In genomic region chr1:54280652-54281051, GRCh38 we compare ENCODE assay signal across 9 cellular contexts.
DNase-seq lines count a peak whose midpoint lies in the region; ATAC-seq and TF ChIP-seq lines count a peak whose summit lies in the region.
"Had no signal": no experiment of that assay in that cellular context is flagged by ENCODE, and none has a peak within 500 bp of the region (broad histone marks: within the 10 kb centered on the region; RNA-seq: fewer than 3 reads in every experiment).

No MANE protein-coding gene starts in this region.

- peaks cover 24% of the 10 kb centered on the region for H3K36me3 Mint-ChIP-seq in activated T-helper 1 cell treated with anti-CD3 and anti-CD28 coated beads, Interleukin-12 subunit alpha, Interleukin-12 subunit beta, Interleukin-2, Interleukin-4 antibody, amounts not matched to agents 30 ng/mL and 10 ng/mL and 1 ng/mL, durations not matched to agents 14 hours and 24 hours and 36 hours (ENCODE audit: low read depth)

- no peak for TF ChIP-seq EP300 in gastroesophageal sphincter (IDR thresholded peaks at IDR 0.05)

- H3K27ac ChIP-seq in gastroesophageal sphincter: peak overlapping the region in 3 of 4 donors; percentile 95 to 98 (median 97)

- no peaks in the 10 kb centered on the region for H3K9me3 Mint-ChIP-seq in activated T-helper 1 cell treated with anti-CD3 and anti-CD28 coated beads, Interleukin-12 subunit alpha, Interleukin-12 subunit beta, Interleukin-2, Interleukin-4 antibody, amounts not matched to agents 30 ng/mL and 10 ng/mL and 1 ng/mL, durations not matched to agents 14 hours and 24 hours and 36 hours
- no peaks in the 10 kb centered on the region for H3K9me3 Mint-ChIP-seq in stimulated activated naive CD8-positive, alpha-beta T cell treated with anti-CD3 and anti-CD28 coated beads, Interleukin-15, amount 100 ng/mL, for 72 hours

- WGBS in gastroesophageal sphincter (ENCODE audit: low coverage in 1 of 2), 2 donors: 77 to 81% methylated on average over 5 to 10 of the region's 12 CpGs

- H3K27me3 Mint-ChIP-seq in activated T-helper 1 cell treated with anti-CD3 and anti-CD28 coated beads, Interleukin-12 subunit alpha, Interleukin-12 subunit beta, Interleukin-2, Interleukin-4 antibody, amounts not matched to agents 30 ng/mL and 10 ng/mL and 1 ng/mL, durations not matched to agents 14 hours and 24 hours and 36 hours (ENCODE audit: insufficient read depth): no peaks in the 10 kb centered on the region
- H3K27me3 Mint-ChIP-seq in stimulated activated naive CD8-positive, alpha-beta T cell treated with anti-CD3 and anti-CD28 coated beads, Interleukin-15, amount 100 ng/mL, for 72 hours: no peaks in the 10 kb centered on the region

- peak; percentile 22 for DNase-seq in activated CD4-positive, alpha-beta T cell treated with anti-CD3 and anti-CD28 coated beads for 48 hours
- no peak for DNase-seq in activated CD4-positive, alpha-beta T cell treated with anti-CD3 and anti-CD28 coated beads for 1 hour
- peak; percentile 26 for DNase-seq in activated T-helper 1 cell treated with anti-CD3 and anti-CD28 coated beads, Interleukin-12 subunit alpha, Interleukin-12 subunit beta, Interleukin-2, Interleukin-4 antibody, amounts not matched to agents 30 ng/mL and 10 ng/mL and 1 ng/mL, durations not matched to agents 14 hours and 24 hours and 36 hours (ENCODE audit: low spot score)
- DNase-seq in stimulated activated naive CD8-positive, alpha-beta T cell treated with anti-CD3 and anti-CD28 coated beads, Interleukin-15, amount 100 ng/mL, for 72 hours: no peak
- no peak for DNase-seq in cerebellum (ENCODE audit: low spot score)
- no peak for DNase-seq in NCI-H82 (lab: John Stamatoyannopoulos, UW)
- DNase-seq: lower lobe of right lung had no signal

- H3K4me3 ChIP-seq in gastroesophageal sphincter: no peak overlapping the region
- H3K4me3 ChIP-seq: lower lobe of right lung had no signal

- H3K4me1 ChIP-seq in gastroesophageal sphincter: peaks cover 12 to 84% (median 47%) of the 10 kb centered on the region in 3 donors

- no peak for TF ChIP-seq CTCF in gastroesophageal sphincter (IDR thresholded peaks at IDR 0.05)

- H3K27ac Mint-ChIP-seq in activated T-helper 1 cell treated with anti-CD3 and anti-CD28 coated beads, Interleukin-12 subunit alpha, Interleukin-12 subunit beta, Interleukin-2, Interleukin-4 antibody, amounts not matched to agents 30 ng/mL and 10 ng/mL and 1 ng/mL, durations not matched to agents 14 hours and 24 hours and 36 hours: peak overlapping the region; percentile 88
- H3K27ac Mint-ChIP-seq in stimulated activated naive CD8-positive, alpha-beta T cell treated with anti-CD3 and anti-CD28 coated beads, Interleukin-15, amount 100 ng/mL, for 72 hours: peak overlapping the region; percentile 82 to 93

- ATAC-seq in gastroesophageal sphincter (no peak), GM18909 (IDR thresholded peaks at IDR 0.05; ENCODE audit: poor library complexity, unreplicated experiment) (no peak)
- no peak for ATAC-seq in stimulated activated naive CD8-positive, alpha-beta T cell treated with anti-CD3 and anti-CD28 coated beads, Interleukin-15, amount 100 ng/mL, for 72 hours
- ATAC-seq: lower lobe of right lung had no signal

- H3K4me1 Mint-ChIP-seq in activated T-helper 1 cell treated with anti-CD3 and anti-CD28 coated beads, Interleukin-12 subunit alpha, Interleukin-12 subunit beta, Interleukin-2, Interleukin-4 antibody, amounts not matched to agents 30 ng/mL and 10 ng/mL and 1 ng/mL, durations not matched to agents 14 hours and 24 hours and 36 hours (ENCODE audit: low read depth): peaks cover 84% of the 10 kb centered on the region
- peaks cover 93% of the 10 kb centered on the region for H3K4me1 Mint-ChIP-seq in stimulated activated naive CD8-positive, alpha-beta T cell treated with anti-CD3 and anti-CD28 coated beads, Interleukin-15, amount 100 ng/mL, for 72 hours

- intact Hi-C loops in activated T-helper 1 cell treated with anti-CD3 and anti-CD28 coated beads, Interleukin-12 subunit alpha, Interleukin-12 subunit beta, Interleukin-2, Interleukin-4 antibody, amounts not matched to agents 30 ng/mL and 10 ng/mL and 1 ng/mL, durations not matched to agents 14 hours and 24 hours and 36 hours (cut with micrococcal nuclease): no loop called here

- peaks cover 0 to 16% of the 10 kb centered on the region in 2 donors for H3K36me3 ChIP-seq in gastroesophageal sphincter

- TF ChIP-seq POLR2A in gastroesophageal sphincter (IDR thresholded peaks at IDR 0.05): no peak

- no peaks in the 10 kb centered on the region for H3K9me3 ChIP-seq in gastroesophageal sphincter
- H3K9me3 ChIP-seq: lower lobe of right lung had no signal

- no peaks in the 10 kb centered on the region for H3K27me3 ChIP-seq in gastroesophageal sphincter

- H3K4me3 Mint-ChIP-seq in activated T-helper 1 cell treated with anti-CD3 and anti-CD28 coated beads, Interleukin-12 subunit alpha, Interleukin-12 subunit beta, Interleukin-2, Interleukin-4 antibody, amounts not matched to agents 30 ng/mL and 10 ng/mL and 1 ng/mL, durations not matched to agents 14 hours and 24 hours and 36 hours: peak overlapping the region; percentile 19
- H3K4me3 Mint-ChIP-seq in stimulated activated naive CD8-positive, alpha-beta T cell treated with anti-CD3 and anti-CD28 coated beads, Interleukin-15, amount 100 ng/mL, for 72 hours: peak overlapping the region; percentile 27 to 67

Comparison
In these comparisons a context has a peak if more than half of its experiments do, and no peak if none do; other contexts are left out.
1. DNase-seq: peak in activated CD4-positive, alpha-beta T cell treated with anti-CD3 and anti-CD28 coated beads for 48 hours (single experiment) and activated T-helper 1 cell treated with anti-CD3 and anti-CD28 coated beads, Interleukin-12 subunit alpha, Interleukin-12 subunit beta, Interleukin-2, Interleukin-4 antibody, amounts not matched to agents 30 ng/mL and 10 ng/mL and 1 ng/mL, durations not matched to agents 14 hours and 24 hours and 36 hours (single experiment); none in activated CD4-positive, alpha-beta T cell treated with anti-CD3 and anti-CD28 coated beads for 1 hour (single experiment), stimulated activated naive CD8-positive, alpha-beta T cell treated with anti-CD3 and anti-CD28 coated beads, Interleukin-15, amount 100 ng/mL, for 72 hours (0 of 2), cerebellum (single experiment) and NCI-H82 (single experiment).